ENCODE assay signal across 8 cellular contexts in genomic region chr14:79278286-79278797, GRCh38.
DNase-seq lines count a peak whose midpoint lies in the region; ATAC-seq and TF ChIP-seq lines count a peak whose summit lies in the region.
"Had no signal": no experiment of that assay in that cellular context is flagged by ENCODE, and none has a peak within 500 bp of the region (broad histone marks: within the 10 kb centered on the region; RNA-seq: fewer than 3 reads in every experiment).

No MANE protein-coding gene starts in this region.

- intact Hi-C loops in upper lobe of right lung (cut with DNase I), result no loop called here

- H3K36me3 ChIP-seq in RWPE2 (ENCODE audit: low read depth) (no peaks in the 10 kb centered on the region), muscle layer of duodenum (ENCODE audit: control insufficient read depth in 1 of 2, insufficient read depth in 2 of 2, low read length in 2 of 2) (no peaks in the 10 kb centered on the region), upper lobe of right lung (no peaks in the 10 kb centered on the region)

- DNase-seq in RWPE2 (ENCODE audit: low spot score) (peak; percentile 55), epithelial cell of esophagus (ENCODE audit: low read depth) (no peak), upper lobe of right lung (no peak), SKM-1 (lab: John Stamatoyannopoulos, UW; ENCODE audit: unreplicated experiment) (no peak)
- DNase-seq: activated naive CD4-positive, alpha-beta T cell treated with anti-CD3 and anti-CD28 coated beads for 36 hours had no signal

- no peaks in the 10 kb centered on the region for H3K9me3 ChIP-seq in RWPE2 (ENCODE audit: severe bottlenecking)
- no peaks in the 10 kb centered on the region for H3K9me3 ChIP-seq in muscle layer of duodenum (ENCODE audit: control insufficient read depth in 1 of 2, low read length in 2 of 2)
- no peaks in the 10 kb centered on the region for H3K9me3 ChIP-seq in upper lobe of right lung

- H3K4me1 ChIP-seq in RWPE2 (ENCODE audit: insufficient read depth, poor library complexity, severe bottlenecking) (no peaks in the 10 kb centered on the region), muscle layer of duodenum (ENCODE audit: control insufficient read depth in 1 of 2, insufficient read depth in 2 of 2, low read length in 2 of 2) (peaks cover 0 to 7% of the 10 kb centered on the region in 2 donors), upper lobe of right lung (peaks cover 10% of the 10 kb centered on the region)

- peak overlapping the region; percentile 29 for H3K4me3 ChIP-seq in RWPE2 (ENCODE audit: severe bottlenecking)
- H3K4me3 ChIP-seq in epithelial cell of esophagus (ENCODE audit: low read length), result peak overlapping the region; percentile 52
- peak overlapping the region; percentile 69 to 81 for H3K4me3 ChIP-seq in muscle layer of duodenum (ENCODE audit: low read depth in 1 of 2, low read length in 2 of 2)
- peak overlapping the region; percentile 59 for H3K4me3 ChIP-seq in upper lobe of right lung

- TF ChIP-seq CTCF in RWPE2 (IDR thresholded peaks at IDR 0.05; ENCODE audit: poor library complexity, severe bottlenecking), result no peak
- no peak for TF ChIP-seq CTCF in epithelial cell of esophagus (IDR thresholded peaks at IDR 0.05; ENCODE audit: insufficient read depth, low read depth, low read length, missing control alignments)
- TF ChIP-seq CTCF in upper lobe of right lung (IDR thresholded peaks at IDR 0.05), result no peak

- no peak for ATAC-seq in RWPE2 (ENCODE audit: low read depth)
- ATAC-seq in upper lobe of right lung, result no peak
- ATAC-seq in GM18511 (IDR thresholded peaks at IDR 0.05; ENCODE audit: unreplicated experiment), result no peak
- ATAC-seq in GM19023 (IDR thresholded peaks at IDR 0.05; ENCODE audit: unreplicated experiment), result no peak

- H3K27ac ChIP-seq in RWPE2 (ENCODE audit: poor library complexity, severe bottlenecking) (no peak overlapping the region), muscle layer of duodenum (ENCODE audit: low read length) (no peak overlapping the region), upper lobe of right lung (no peak overlapping the region)

- H3K27me3 ChIP-seq in RWPE2 (ENCODE audit: insufficient read depth, poor library complexity, severe bottlenecking) (peaks cover 51% of the 10 kb centered on the region), muscle layer of duodenum (ENCODE audit: low read depth, low read length) (no peaks in the 10 kb centered on the region), upper lobe of right lung (peaks cover 21% of the 10 kb centered on the region)
